ENCODE assay signal across 1 cellular context in the genomic region with DNA sequence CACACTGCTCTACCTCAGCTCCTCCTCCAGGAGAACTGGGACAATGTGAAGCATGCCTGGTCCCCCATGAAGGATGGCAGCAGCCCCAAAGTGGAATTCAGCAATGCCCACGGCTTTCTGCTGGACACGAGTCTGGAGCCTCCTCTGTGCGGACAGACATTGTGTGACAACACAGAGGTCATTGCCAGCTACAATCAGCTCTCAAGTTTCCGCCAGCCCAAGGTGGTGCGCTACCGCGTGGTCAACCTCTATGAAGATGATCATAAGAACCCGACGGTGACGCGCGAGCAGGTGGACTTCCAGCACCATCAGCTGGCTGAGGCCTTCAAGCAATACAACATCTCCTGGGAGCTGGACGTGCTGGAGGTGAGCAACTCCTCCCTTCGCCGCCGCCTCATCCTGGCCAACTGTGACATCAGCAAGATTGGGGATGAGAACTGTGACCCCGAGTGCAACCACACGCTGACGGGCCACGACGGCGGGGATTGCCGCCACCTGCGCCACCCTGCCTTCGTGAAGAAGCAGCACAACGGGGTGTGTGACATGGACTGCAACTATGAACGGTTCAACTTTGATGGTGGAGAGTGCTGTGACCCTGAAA.
TF ChIP-seq lines count a peak whose summit lies in the region.

No MANE protein-coding gene starts in this region.

TF ChIP-seq in IMR-90, 13 proteins besides CTCF, POLR2A, EP300 and RAD21:
- TF ChIP-seq, protein P1, sequence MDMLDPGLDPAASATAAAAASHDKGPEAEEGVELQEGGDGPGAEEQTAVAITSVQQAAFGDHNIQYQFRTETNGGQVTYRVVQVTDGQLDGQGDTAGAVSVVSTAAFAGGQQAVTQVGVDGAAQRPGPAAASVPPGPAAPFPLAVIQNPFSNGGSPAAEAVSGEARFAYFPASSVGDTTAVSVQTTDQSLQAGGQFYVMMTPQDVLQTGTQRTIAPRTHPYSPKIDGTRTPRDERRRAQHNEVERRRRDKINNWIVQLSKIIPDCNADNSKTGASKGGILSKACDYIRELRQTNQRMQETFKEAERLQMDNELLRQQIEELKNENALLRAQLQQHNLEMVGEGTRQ (IDR thresholded peaks at IDR 0.05; ENCODE audit: low read depth, low read length), result no peak
- TF ChIP-seq BHLHE40 (IDR thresholded peaks at IDR 0.05; ENCODE audit: low read depth, low read length), result no peak
- TF ChIP-seq CEBPB (IDR thresholded peaks at IDR 0.05; ENCODE audit: low read depth, low read length), result no peak
- TF ChIP-seq NFE2L2 (IDR thresholded peaks at IDR 0.05; ENCODE audit: low read depth, low read length), result no peak
